Comparison of ENCODE assay signal across 14 cellular contexts in genomic region chr12:34286934-34287333, GRCh38.
DNase-seq lines count a peak whose midpoint lies in the region; ATAC-seq and TF ChIP-seq lines count a peak whose summit lies in the region.
"Had no signal": no experiment of that assay in that cellular context is flagged by ENCODE, and none has a peak within 500 bp of the region (broad histone marks: within the 10 kb centered on the region; RNA-seq: fewer than 3 reads in every experiment).

No MANE protein-coding gene starts in this region.

- no peaks in the 10 kb centered on the region for H3K79me2 ChIP-seq in hepatocyte
- no peaks in the 10 kb centered on the region for H3K79me2 ChIP-seq in mesendoderm (ENCODE audit: control insufficient read depth, insufficient read depth, low read length)

- intact Hi-C loops in cardiac septum (cut with DNase I) (no loop called here), left cardiac atrium (cut with DNase I) (no loop called here)

- H3K36me3 ChIP-seq in hepatocyte (replicated peaks; ENCODE audit: insufficient read depth, low read depth) (no peaks in the 10 kb centered on the region), mesendoderm (ENCODE audit: control insufficient read depth, insufficient read depth, low read length) (no peaks in the 10 kb centered on the region)

- H3K9ac ChIP-seq in mesendoderm (ENCODE audit: low read length): no peak overlapping the region

- H2BK120ac ChIP-seq in mesendoderm (ENCODE audit: low read depth, low read length): no peak overlapping the region

- H3K4me3 ChIP-seq in hepatocyte: no peak overlapping the region
- H3K4me3 ChIP-seq in mesendoderm (ENCODE audit: low read length): no peak overlapping the region

- peak overlapping the region; percentile 62 for H3K27ac Mint-ChIP-seq in central memory CD8-positive, alpha-beta T cell (ENCODE audit: low read depth)
- H3K27ac Mint-ChIP-seq in chondrocyte (ENCODE audit: unreplicated experiment): no peak overlapping the region
- H3K27ac Mint-ChIP-seq: B cell; CD4-positive, alpha-beta memory T cell had no signal

- no peak overlapping the region for H2AK5ac ChIP-seq in mesendoderm (ENCODE audit: low read length)

- no peaks in the 10 kb centered on the region for H3K27me3 Mint-ChIP-seq in central memory CD8-positive, alpha-beta T cell
- no peaks in the 10 kb centered on the region for H3K27me3 Mint-ChIP-seq in chondrocyte (ENCODE audit: low read depth)
- H3K27me3 Mint-ChIP-seq: B cell; CD4-positive, alpha-beta memory T cell had no signal

- H3K4me2 ChIP-seq in hepatocyte: no peak overlapping the region
- no peak overlapping the region for H3K4me2 ChIP-seq in mesendoderm (ENCODE audit: low read length)

- H3K4me1 Mint-ChIP-seq in central memory CD8-positive, alpha-beta T cell: no peaks in the 10 kb centered on the region
- no peaks in the 10 kb centered on the region for H3K4me1 Mint-ChIP-seq in chondrocyte (ENCODE audit: low read depth)
- H3K4me1 Mint-ChIP-seq: B cell; CD4-positive, alpha-beta memory T cell had no signal

- no peak overlapping the region for H3K23ac ChIP-seq in mesendoderm (ENCODE audit: low read length)

- H3K9me3 Mint-ChIP-seq in central memory CD8-positive, alpha-beta T cell: peaks cover 33% of the 10 kb centered on the region
- peaks cover 52% of the 10 kb centered on the region for H3K9me3 Mint-ChIP-seq in chondrocyte (ENCODE audit: low read depth)

- ATAC-seq in left cardiac atrium: no peak
- ATAC-seq in central memory CD8-positive, alpha-beta T cell (replicated peaks; ENCODE audit: extremely low read depth, poor library complexity, severe bottlenecking): no peak
- no peak for ATAC-seq in left lobe of liver

- H2BK15ac ChIP-seq in mesendoderm (replicated peaks; ENCODE audit: low read depth): no peak overlapping the region

- H3K18ac ChIP-seq in mesendoderm (ENCODE audit: low read length): no peak overlapping the region

- H3K4me3 Mint-ChIP-seq in central memory CD8-positive, alpha-beta T cell: no peak overlapping the region
- H3K4me3 Mint-ChIP-seq in chondrocyte (ENCODE audit: unreplicated experiment): no peak overlapping the region
- H3K4me3 Mint-ChIP-seq: B cell; CD4-positive, alpha-beta memory T cell had no signal

- TF ChIP-seq CTCF in hepatocyte (IDR thresholded peaks at IDR 0.05; ENCODE audit: poor library complexity): no peak
- no peak for TF ChIP-seq CTCF in chondrocyte (IDR thresholded peaks at IDR 0.05)

- WGBS in hepatocyte (ENCODE audit: low lambda C conversion rate, missing lambda C conversion rate): 88% methylated on average over 6 of the region's 6 CpGs
- WGBS in mesendoderm (ENCODE audit: extremely low coverage, insufficient coverage, low lambda C conversion rate): no CpG with 5 or more reads among the region's 6 CpGs

- H2AFZ ChIP-seq in hepatocyte: no peak overlapping the region

- no peak overlapping the region for H4K5ac ChIP-seq in mesendoderm (ENCODE audit: low read length)

- H3K79me1 ChIP-seq in mesendoderm (ENCODE audit: low read length): no peaks in the 10 kb centered on the region

- no peak overlapping the region for H3K4ac ChIP-seq in mesendoderm (ENCODE audit: low read depth, low read length)

- H3K27ac ChIP-seq in hepatocyte (no peak overlapping the region), mesendoderm (ENCODE audit: low read depth, low read length) (no peak overlapping the region)

- no peak overlapping the region for H4K8ac ChIP-seq in mesendoderm (ENCODE audit: low read depth, low read length)

- DNase-seq in cardiac septum (ENCODE audit: low spot score) (peak; percentile 41), left cardiac atrium (no peak), left lobe of liver (ENCODE audit: low spot score) (peak; percentile 15), hepatocyte (ENCODE audit: low spot score) (no peak), chondrocyte (ENCODE audit: low spot score) (no peak), mesendoderm (no peak)
- no peak for DNase-seq in central memory CD8-positive, alpha-beta T cell (ENCODE audit: low spot score in 2 of 2)
- DNase-seq: C1 segment of cervical spinal cord; CD4-positive, alpha-beta memory T cell; DMS153; DMS79 treated with DMSO at 0.1 percent for 48 hours; EL; HCEC 1CT had no signal

- H3K56ac ChIP-seq in mesendoderm (ENCODE audit: low read length): no peak overlapping the region

- H4K20me1 ChIP-seq in hepatocyte (ENCODE audit: insufficient read depth, poor library complexity, severe bottlenecking): no peaks in the 10 kb centered on the region

- H3K27me3 ChIP-seq in hepatocyte (no peaks in the 10 kb centered on the region), mesendoderm (ENCODE audit: insufficient read depth, low read length, poor library complexity) (no peaks in the 10 kb centered on the region)

- H3K9me2 ChIP-seq in hepatocyte (replicated peaks; ENCODE audit: insufficient read depth): no peaks in the 10 kb centered on the region

- peaks cover 9% of the 10 kb centered on the region for H3K9me3 ChIP-seq in hepatocyte (ENCODE audit: low read depth)

- H3K4me1 ChIP-seq in hepatocyte (ENCODE audit: insufficient read depth) (no peaks in the 10 kb centered on the region), mesendoderm (ENCODE audit: control insufficient read depth, low read depth, low read length) (no peaks in the 10 kb centered on the region)

- H3K36me3 Mint-ChIP-seq in central memory CD8-positive, alpha-beta T cell (ENCODE audit: insufficient read depth): no peaks in the 10 kb centered on the region
- H3K36me3 Mint-ChIP-seq in chondrocyte (ENCODE audit: low read depth): peaks cover 2% of the 10 kb centered on the region

- H2BK5ac ChIP-seq in mesendoderm (ENCODE audit: low read length): no peak overlapping the region

Comparison
In these comparisons a context has a peak if more than half of its experiments do, and no peak if none do; other contexts are left out.
1. DNase-seq: peak in cardiac septum (single experiment) and left lobe of liver (single experiment); none in left cardiac atrium (single experiment), central memory CD8-positive, alpha-beta T cell (0 of 2), hepatocyte (single experiment), chondrocyte (single experiment) and mesendoderm (single experiment).